15 cellular contexts compared by ENCODE assay signal in genomic region chr11:9741260-9741659, GRCh38.
"Had no signal": no experiment of that assay in that cellular context is flagged by ENCODE, and none has a peak within 500 bp of the region (broad histone marks: within the 10 kb centered on the region; RNA-seq: fewer than 3 reads in every experiment).

No MANE protein-coding gene starts in this region.

- H3K27me3 Mint-ChIP-seq: activated naive CD8-positive, alpha-beta T cell treated with anti-CD3 and anti-CD28 coated beads, Interleukin-2, amount 50 U/mL, for 24 hours; naive thymus-derived CD8-positive, alpha-beta T cell had no signal

- H3K4me1 Mint-ChIP-seq: stimulated activated effector memory CD8-positive, alpha-beta T cell treated with anti-CD3 and anti-CD28 coated beads, Interleukin-12 subunit alpha, Interleukin-12 subunit beta, amount 100 ng/mL, for 72 hours had no signal

- ATAC-seq: activated CD4-positive, CD25-positive, alpha-beta regulatory T cell treated with anti-CD3 and anti-CD28 coated beads, Interleukin-2, amount 50 U/mL, for 24 hours; activated naive CD8-positive, alpha-beta T cell treated with anti-CD3 and anti-CD28 coated beads, Interleukin-2, amount 50 U/mL, for 24 hours; naive thymus-derived CD8-positive, alpha-beta T cell; stimulated activated effector memory CD8-positive, alpha-beta T cell treated with anti-CD3 and anti-CD28 coated beads, Interleukin-12 subunit alpha, Interleukin-12 subunit beta, amount 100 ng/mL, for 72 hours had no signal

- H3K4me3 ChIP-seq: esophagus squamous epithelium, mucosa of descending colon, pancreas, tibial artery had no signal

- H3K27me3 ChIP-seq: esophagus squamous epithelium, pancreas, tibial artery had no signal

- DNase-seq: activated naive CD4-positive, alpha-beta T cell treated with anti-CD3 and anti-CD28 coated beads for 36 hours; activated naive CD8-positive, alpha-beta T cell treated with anti-CD3 and anti-CD28 coated beads, Interleukin-2, amount 50 U/mL, for 24 hours; activated T-cell treated with anti-CD3 and anti-CD28 coated beads for 4 hours; aorta; esophagus squamous epithelium; hypothalamus; kidney; mucosa of descending colon; naive thymus-derived CD8-positive, alpha-beta T cell; pancreas; stimulated activated CD4-positive, alpha-beta T cell treated with anti-CD3 and anti-CD28 coated beads, Interleukin-12 subunit alpha, Interleukin-12 subunit beta, amount 100 ng/mL, for 4 hours; stimulated activated CD4-positive, alpha-beta T cell treated with anti-CD3 and anti-CD28 coated beads, Interleukin-2, amount 100 ng/mL, for 24 hours; tibial artery had no signal

- H3K9me3 ChIP-seq: esophagus squamous epithelium, mucosa of descending colon, pancreas, tibial artery had no signal

- H3K27ac Mint-ChIP-seq: activated naive CD4-positive, alpha-beta T cell treated with anti-CD3 and anti-CD28 coated beads for 36 hours; activated naive CD8-positive, alpha-beta T cell treated with anti-CD3 and anti-CD28 coated beads, Interleukin-2, amount 50 U/mL, for 24 hours; stimulated activated effector memory CD8-positive, alpha-beta T cell treated with anti-CD3 and anti-CD28 coated beads, Interleukin-12 subunit alpha, Interleukin-12 subunit beta, amount 100 ng/mL, for 72 hours had no signal

- H3K4me3 Mint-ChIP-seq: activated naive CD4-positive, alpha-beta T cell treated with anti-CD3 and anti-CD28 coated beads for 36 hours; activated naive CD8-positive, alpha-beta T cell treated with anti-CD3 and anti-CD28 coated beads, Interleukin-2, amount 50 U/mL, for 24 hours; naive thymus-derived CD8-positive, alpha-beta T cell; stimulated activated effector memory CD8-positive, alpha-beta T cell treated with anti-CD3 and anti-CD28 coated beads, Interleukin-12 subunit alpha, Interleukin-12 subunit beta, amount 100 ng/mL, for 72 hours had no signal

- H3K27ac ChIP-seq: tibial artery had no signal
